ENCODE assay signal across 27 cellular contexts in the genomic region with DNA sequence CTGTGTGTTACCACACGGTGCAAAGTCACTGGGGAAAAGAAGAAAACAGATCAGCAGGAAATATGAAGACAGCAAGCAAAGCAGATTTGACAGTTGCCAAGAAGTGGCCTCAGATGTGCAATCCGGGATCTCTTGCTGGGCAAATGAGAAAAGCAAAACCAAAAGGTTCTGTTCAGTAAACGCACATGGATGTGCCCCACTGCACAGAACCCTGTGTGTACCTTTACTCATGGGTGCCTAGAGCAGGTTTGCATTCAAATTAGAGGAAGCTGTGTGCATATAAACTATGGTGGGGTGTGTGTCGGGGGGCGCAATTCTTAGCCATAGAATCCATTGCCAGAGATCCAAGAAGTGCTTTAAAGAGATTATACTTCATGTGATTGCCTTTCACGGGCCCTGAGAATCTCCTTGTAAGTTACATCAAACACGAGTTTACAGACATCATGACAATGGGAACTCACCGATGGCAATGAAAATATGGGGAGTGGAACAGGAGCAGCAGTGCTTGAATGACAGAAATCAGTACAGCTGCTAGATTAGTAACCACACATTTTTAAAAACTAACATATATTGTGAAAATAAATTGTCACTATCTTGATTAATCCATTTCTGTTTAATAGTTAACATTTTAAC.
"Had no signal": no experiment of that assay in that cellular context is flagged by ENCODE, and none has a peak within 500 bp of the region (broad histone marks: within the 10 kb centered on the region; RNA-seq: fewer than 3 reads in every experiment).

No MANE protein-coding gene starts in this region.

- H3K4me1 Mint-ChIP-seq: naive thymus-derived CD8-positive, alpha-beta T cell; nephron progenitor cell had no signal

- H3K9me3 ChIP-seq: esophagus muscularis mucosa, lower lobe of right lung, pancreas, right lobe of liver, stomach, thyroid gland, vagina had no signal

- H3K27ac ChIP-seq: dorsolateral prefrontal cortex, esophagus muscularis mucosa, heart right ventricle, lower lobe of right lung, pancreas, right lobe of liver, stomach, thyroid gland, vagina had no signal

- H3K27ac Mint-ChIP-seq: naive thymus-derived CD8-positive, alpha-beta T cell; nephron progenitor cell had no signal

- H3K9me3 Mint-ChIP-seq: nephron progenitor cell had no signal

- H3K4me3 ChIP-seq: dorsolateral prefrontal cortex, esophagus muscularis mucosa, heart right ventricle, lower lobe of right lung, pancreas, right lobe of liver, stomach, thyroid gland, vagina had no signal

- H3K36me3 ChIP-seq: esophagus muscularis mucosa, heart right ventricle, lower lobe of right lung, pancreas, right lobe of liver, stomach, thyroid gland, vagina had no signal

- ATAC-seq: heart right ventricle; left cardiac atrium; left ventricle myocardium superior; lower lobe of right lung; naive thymus-derived CD8-positive, alpha-beta T cell; pancreas had no signal

- FAIRE-seq: colon, islet of Langerhans, pancreas, small intestine had no signal

- DNase-seq: dorsolateral prefrontal cortex; effector CD4-positive, alpha-beta T cell; foreskin melanocyte; glutamatergic neuron; heart right ventricle; hippocampal formation; left cardiac atrium; left ventricle myocardium superior; lower lobe of right lung; naive thymus-derived CD8-positive, alpha-beta T cell; nephron progenitor cell; occipital lobe; pancreas; right lobe of liver; stimulated activated CD4-positive, alpha-beta T cell treated with anti-CD3 and anti-CD28 coated beads, Interleukin-12 subunit alpha, Interleukin-12 subunit beta, amount 100 ng/mL, for 4 hours; stimulated activated CD4-positive, alpha-beta T cell treated with anti-CD3 and anti-CD28 coated beads, Interleukin-1b, Interleukin-23, amount 100 ng/mL, for 48 hours; stimulated activated CD4-positive, alpha-beta T cell treated with anti-CD3 and anti-CD28 coated beads, Interleukin-4, amount 100 ng/mL, for 1 hour; stimulated activated CD8-positive, alpha-beta memory T cell treated with anti-CD3 and anti-CD28 coated beads, Interleukin-4, amount 100 ng/mL, for 48 hours; stimulated activated naive CD4-positive, alpha-beta T cell treated with Interleukin-2 at 50 U/mL for 16 hours; stomach; thyroid gland; trophoblast cell had no signal

- H3K27me3 ChIP-seq: esophagus muscularis mucosa, heart right ventricle, pancreas, right lobe of liver, stomach, thyroid gland, vagina had no signal

- H3K4me3 Mint-ChIP-seq: naive thymus-derived CD8-positive, alpha-beta T cell; nephron progenitor cell had no signal

- H3K4me1 ChIP-seq: esophagus muscularis mucosa, heart right ventricle, lower lobe of right lung, pancreas, right lobe of liver, stomach, thyroid gland, vagina had no signal
